11 cellular contexts compared by ENCODE assay signal in genomic region chr9:94821098-94821930, GRCh38.
DNase-seq lines count a peak whose midpoint lies in the region; ATAC-seq and TF ChIP-seq lines count a peak whose summit lies in the region.
"Had no signal": no experiment of that assay in that cellular context is flagged by ENCODE, and none has a peak within 500 bp of the region (broad histone marks: within the 10 kb centered on the region; RNA-seq: fewer than 3 reads in every experiment).

No MANE protein-coding gene starts in this region.

- peaks cover 7% of the 10 kb centered on the region for H3K4me1 Mint-ChIP-seq in activated T-helper 17 cell treated with anti-CD3 and anti-CD28 coated beads, Interleukin-2, amount 50 U/mL, for 72 hours

- H3K9me3 Mint-ChIP-seq in activated T-helper 17 cell treated with anti-CD3 and anti-CD28 coated beads, Interleukin-2, amount 50 U/mL, for 72 hours: no peaks in the 10 kb centered on the region
- H3K9me3 Mint-ChIP-seq: activated CD4-positive, alpha-beta memory T cell treated with anti-CD3 and anti-CD28 coated beads for 36 hours had no signal

- H3K9me3 ChIP-seq in tibial artery: no peaks in the 10 kb centered on the region
- H3K9me3 ChIP-seq: suprapubic skin had no signal

- H3K27ac Mint-ChIP-seq in activated T-helper 17 cell treated with anti-CD3 and anti-CD28 coated beads, Interleukin-2, amount 50 U/mL, for 72 hours: peak overlapping the region; percentile 55
- H3K27ac Mint-ChIP-seq: activated CD4-positive, alpha-beta memory T cell treated with anti-CD3 and anti-CD28 coated beads for 36 hours had no signal

- ATAC-seq in HG03045 (IDR thresholded peaks at IDR 0.05; ENCODE audit: unreplicated experiment) (peak; percentile 80), GM21528 (IDR thresholded peaks at IDR 0.05; ENCODE audit: low FRiP score, unreplicated experiment) (no peak)
- ATAC-seq in activated T-helper 17 cell treated with anti-CD3 and anti-CD28 coated beads, Interleukin-2, amount 50 U/mL, for 72 hours (replicated peaks): peak; percentile 71

- H3K27me3 ChIP-seq in tibial artery: no peaks in the 10 kb centered on the region
- H3K27me3 ChIP-seq: suprapubic skin had no signal

- no peaks in the 10 kb centered on the region for H3K27me3 Mint-ChIP-seq in activated T-helper 17 cell treated with anti-CD3 and anti-CD28 coated beads, Interleukin-2, amount 50 U/mL, for 72 hours
- H3K27me3 Mint-ChIP-seq: activated CD4-positive, alpha-beta memory T cell treated with anti-CD3 and anti-CD28 coated beads for 36 hours had no signal

- no peak overlapping the region for H3K4me3 Mint-ChIP-seq in activated T-helper 17 cell treated with anti-CD3 and anti-CD28 coated beads, Interleukin-2, amount 50 U/mL, for 72 hours
- H3K4me3 Mint-ChIP-seq: activated CD4-positive, alpha-beta memory T cell treated with anti-CD3 and anti-CD28 coated beads for 36 hours had no signal

- intact Hi-C loops in tibial artery (cut with DNase I; ENCODE audit: low total_unique reads): no loop called here

- no peak for TF ChIP-seq CTCF in tibial artery (IDR thresholded peaks at IDR 0.05)

- H3K4me3 ChIP-seq in tibial artery: no peak overlapping the region
- H3K4me3 ChIP-seq: suprapubic skin had no signal

- peaks cover 6% of the 10 kb centered on the region for H3K36me3 Mint-ChIP-seq in activated T-helper 17 cell treated with anti-CD3 and anti-CD28 coated beads, Interleukin-2, amount 50 U/mL, for 72 hours (ENCODE audit: low read depth)

- H3K36me3 ChIP-seq in tibial artery: no peaks in the 10 kb centered on the region
- H3K36me3 ChIP-seq: suprapubic skin had no signal

- peaks cover 0 to 67% (median 34%) of the 10 kb centered on the region in 4 donors for H3K4me1 ChIP-seq in tibial artery

- peak overlapping the region; percentile 64 to 76 for H3K27ac ChIP-seq in tibial artery
- H3K27ac ChIP-seq: 22Rv1, suprapubic skin had no signal

- DNase-seq in NOMO-1 treated with DMSO at 0.1 percent for 48 hours (lab: John Stamatoyannopoulos, UW; ENCODE audit: unreplicated experiment) (peak; percentile 2), NOMO-1 treated with dmso at 0.1 percent for 144 hours (lab: John Stamatoyannopoulos, UW; ENCODE audit: unreplicated experiment) (no peak), tibial artery (no peak), NCI-H2196 (lab: John Stamatoyannopoulos, UW; ENCODE audit: unreplicated experiment) (no peak), COLO829 (ENCODE audit: low spot score) (no peak)
- DNase-seq: activated CD4-positive, alpha-beta memory T cell treated with anti-CD3 and anti-CD28 coated beads for 36 hours had no signal
